8 cellular contexts compared by ENCODE assay signal in genomic region chr2:97995734-97996624, GRCh38. TPM values are rescaled to one million over a fixed set of nuclear protein-coding genes. Genes with fewer than 3 reads are reported as not detected.
DNase-seq lines count a peak whose midpoint lies in the region; ATAC-seq and TF ChIP-seq lines count a peak whose summit lies in the region.

Gene TMEM131 (minus strand): TSS chr2:97995948. CDS start chr2:97995662, 286 bp downstream.

- H3K4me1 ChIP-seq in suprapubic skin, result peaks cover 57% of the 10 kb centered on the region

- WGBS in suprapubic skin, result 1% methylated on average over 24 of the region's 88 CpGs

- TF ChIP-seq EP300 in suprapubic skin (IDR thresholded peaks at IDR 0.05), result no peak

- TF ChIP-seq CTCF in suprapubic skin (IDR thresholded peaks at IDR 0.05), result no peak

- peak; percentile 67 for ATAC-seq in HG02623 (IDR thresholded peaks at IDR 0.05; ENCODE audit: unreplicated experiment)
- peak; percentile 86 to 88 for ATAC-seq in activated naive CD4-positive, alpha-beta T cell treated with anti-CD3 and anti-CD28 coated beads, Interleukin-2, amount 50 U/mL, for 72 hours

- H3K27ac ChIP-seq in suprapubic skin, result peak within 1 kb of the TSS; percentile 97

- H3K9me3 Mint-ChIP-seq in activated naive CD4-positive, alpha-beta T cell treated with anti-CD3 and anti-CD28 coated beads, Interleukin-2, amount 50 U/mL, for 72 hours, result no peaks in the 10 kb centered on the region

- DNase-seq in NCI-H1105 (lab: John Stamatoyannopoulos, UW), result peak; percentile 88
- peak; percentile 88 for DNase-seq in SKM-1 (lab: John Stamatoyannopoulos, UW; ENCODE audit: unreplicated experiment)
- DNase-seq in activated naive CD4-positive, alpha-beta T cell treated with anti-CD3 and anti-CD28 coated beads, Interleukin-2, amount 50 U/mL, for 72 hours (ENCODE audit: low spot score in 2 of 2), result peak; percentile 97 to 98
- DNase-seq in glomerular endothelial cell (ENCODE audit: extremely low read depth, low read depth, low spot score), result peak; percentile 25
- peak; percentile 95 for DNase-seq in occipital lobe (lab: John Stamatoyannopoulos, UW)
- DNase-seq in suprapubic skin (ENCODE audit: low spot score in 2 of 2), result peak; percentile 95 to 96

- H3K27ac Mint-ChIP-seq in activated naive CD4-positive, alpha-beta T cell treated with anti-CD3 and anti-CD28 coated beads, Interleukin-2, amount 50 U/mL, for 72 hours, result peak within 1 kb of the TSS; percentile 91 to 95

- H3K9me3 ChIP-seq in suprapubic skin, result no peaks in the 10 kb centered on the region

- no peaks in the 10 kb centered on the region for H3K36me3 ChIP-seq in suprapubic skin

- no peaks in the 10 kb centered on the region for H3K27me3 ChIP-seq in suprapubic skin

- TF ChIP-seq POLR2A in GM10847 (IDR thresholded peaks at IDR 0.05; ENCODE audit: extremely low read depth, insufficient read length) (peak; percentile 85), suprapubic skin (IDR thresholded peaks at IDR 0.05) (peak in 1 of 2 donors; percentile 50)

- peak within 1 kb of the TSS; percentile 91 for H3K4me3 ChIP-seq in suprapubic skin

- peaks cover 0 to 11% of the 10 kb centered on the region in 2 donors for H3K36me3 Mint-ChIP-seq in activated naive CD4-positive, alpha-beta T cell treated with anti-CD3 and anti-CD28 coated beads, Interleukin-2, amount 50 U/mL, for 72 hours

RNA-seq across cellular contexts. Expression of gene TMEM131, which starts in this region (rescaled TPM):
- total RNA-seq in activated naive CD4-positive, alpha-beta T cell treated with anti-CD3 and anti-CD28 coated beads, Interleukin-2, amount 50 U/mL, for 72 hours, result 10 to 100 TPM; 29.0 to 31.7 TPM
- total RNA-seq in glomerular endothelial cell, result 28.4 and 33.2 TPM in 2 replicates
- total RNA-seq in occipital lobe, result 42.9 TPM
- total RNA-seq in suprapubic skin, result 100 to 1,000 TPM in 1 of 4 donors, 10 to 100 TPM in 3; 39.7 to 117 (median 42.5) TPM

Comparison
In these comparisons a context has a peak if more than half of its experiments do, and no peak if none do; other contexts are left out.
1. Peak in every context shown above with its lines: DNase-seq, ATAC-seq, H3K4me3 ChIP-seq and H3K27ac ChIP-seq.
2. DNase-seq: peak in every context shown above with its lines; median percentile 98 in activated naive CD4-positive, alpha-beta T cell treated with anti-CD3 and anti-CD28 coated beads, Interleukin-2, amount 50 U/mL, for 72 hours; 96 in suprapubic skin; 95 in occipital lobe; 88 in NCI-H1105; 88 in SKM-1; 25 in glomerular endothelial cell.